In genomic region chr21:22189278-22189677, GRCh38 we compare ENCODE assay signal across 22 cellular contexts.
A peak's percentile ranks its signal among the peaks of the same experiment; 100 is the strongest.
DNase-seq lines count a peak whose midpoint lies in the region; ATAC-seq, FAIRE-seq and TF ChIP-seq lines count a peak whose summit lies in the region.
"Had no signal": no experiment of that assay in that cellular context is flagged by ENCODE, and none has a peak within 500 bp of the region (broad histone marks: within the 10 kb centered on the region; RNA-seq: fewer than 3 reads in every experiment).

No MANE protein-coding gene starts in this region.

- H3K27ac Mint-ChIP-seq in GM23338, result no peak overlapping the region
- H3K27ac Mint-ChIP-seq in activated naive CD4-positive, alpha-beta T cell treated with anti-CD3 and anti-CD28 coated beads, Interleukin-2, amount 10 ng/mL, durations not matched to agents 7 days and 5 days, result no peak overlapping the region
- H3K27ac Mint-ChIP-seq: CD14-positive monocyte; CD4-positive, alpha-beta T cell had no signal

- H4K20me1 ChIP-seq in GM23338 (replicated peaks; ENCODE audit: insufficient read depth) (no peaks in the 10 kb centered on the region), H1 (replicated peaks in 1 of 2; ENCODE audit: control insufficient read depth in 1 of 2, insufficient read depth in 2 of 2, low read length in 2 of 2) (no peaks in the 10 kb centered on the region)
- H4K20me1 ChIP-seq: BLaER1 treated with 17β-estradiol and CSF1 and Interleukin-3, amounts not matched to agents 10 nM and 100 nM had no signal

- H3K27me3 ChIP-seq in GM23338 (ENCODE audit: insufficient read depth) (no peaks in the 10 kb centered on the region), NT2/D1 (ENCODE audit: insufficient read depth, insufficient read length) (no peaks in the 10 kb centered on the region), H1 (replicated peaks in 1 of 4; ENCODE audit: control insufficient read depth in 3 of 4, extremely low read depth in 1 of 4, insufficient read depth in 3 of 4, low read length in 3 of 4) (no peaks in the 10 kb centered on the region)
- H3K27me3 ChIP-seq: BE2C; BLaER1 treated with 17β-estradiol and CSF1 and Interleukin-3, amounts not matched to agents 10 nM and 100 nM had no signal

- H3K4me3 ChIP-seq in GM23338 (no peak overlapping the region), NT2/D1 (ENCODE audit: insufficient read length, low read depth) (peak overlapping the region; percentile 49), H1 (ENCODE audit: extremely low read depth in 1 of 4, insufficient read depth in 2 of 4, low read depth in 3 of 4, low read length in 4 of 4) (no peak overlapping the region)
- H3K4me3 ChIP-seq: A549; BLaER1 treated with 17β-estradiol and CSF1 and Interleukin-3, amounts not matched to agents 10 nM and 100 nM had no signal

- no peaks in the 10 kb centered on the region for H3K79me2 ChIP-seq in GM23338 (replicated peaks; ENCODE audit: insufficient read depth)
- H3K79me2 ChIP-seq in H1 (ENCODE audit: control insufficient read depth in 1 of 2, insufficient read depth in 2 of 2, low read length in 2 of 2), result no peaks in the 10 kb centered on the region

- H3K4me1 Mint-ChIP-seq in GM23338, result no peaks in the 10 kb centered on the region
- no peaks in the 10 kb centered on the region for H3K4me1 Mint-ChIP-seq in activated naive CD4-positive, alpha-beta T cell treated with anti-CD3 and anti-CD28 coated beads, Interleukin-2, amount 10 ng/mL, durations not matched to agents 7 days and 5 days
- H3K4me1 Mint-ChIP-seq: CD14-positive monocyte, H9 had no signal

- H3K4me2 ChIP-seq in GM23338 (no peak overlapping the region), H1 (ENCODE audit: insufficient read depth in 1 of 2, low read depth in 2 of 2, low read length in 2 of 2) (no peak overlapping the region)
- H3K4me2 ChIP-seq: A549; BLaER1 treated with 17β-estradiol and CSF1 and Interleukin-3, amounts not matched to agents 10 nM and 100 nM had no signal

- H2AK5ac ChIP-seq in H1 (ENCODE audit: low read depth, low read length), result no peak overlapping the region

- no peak for TF ChIP-seq EP300 in H1 (IDR thresholded peaks at IDR 0.05; ENCODE audit: borderline replicate concordance in 1 of 2, low read depth in 2 of 2, low read length in 2 of 2)

- whole genome bisulfite sequencing in H1 (ENCODE audit: extremely low coverage in 1 of 2, insufficient coverage in 1 of 2, insufficient read length in 1 of 2, insufficient replicate concordance in 2 of 2, low coverage in 1 of 2, low lambda C conversion rate in 2 of 2, missing lambda C conversion rate in 1 of 2), 2 experiments, result 98% methylated on average over 6 of the region's 6 CpGs; no CpG with 5 or more reads in 1 of the 2 experiments

- no peak overlapping the region for H4K8ac ChIP-seq in H1 (ENCODE audit: extremely low read depth, insufficient read depth, low read length)

- H3K36me3 ChIP-seq in GM23338 (ENCODE audit: insufficient read depth), result no peaks in the 10 kb centered on the region
- peaks cover 7% of the 10 kb centered on the region for H3K36me3 ChIP-seq in NT2/D1 (ENCODE audit: insufficient read depth, insufficient read length, low read length)
- H3K36me3 ChIP-seq in H1 (ENCODE audit: control insufficient read depth in 2 of 4, insufficient read depth in 4 of 4, low read length in 3 of 4), result no peaks in the 10 kb centered on the region; a peak in 1 of 8 replicates
- H3K36me3 ChIP-seq: BE2C; BLaER1 treated with 17β-estradiol and CSF1 and Interleukin-3, amounts not matched to agents 10 nM and 100 nM had no signal

- H3K27ac ChIP-seq in GM23338 (ENCODE audit: low read depth), result no peak overlapping the region
- no peak overlapping the region for H3K27ac ChIP-seq in H1 (ENCODE audit: low read depth, low read length)
- H3K27ac ChIP-seq: A549; BLaER1 treated with 17β-estradiol and CSF1 and Interleukin-3, amounts not matched to agents 10 nM and 100 nM had no signal

- no peak overlapping the region for H3K4ac ChIP-seq in H1 (replicated peaks; ENCODE audit: insufficient read length, low read depth, low read length)

- peak overlapping the region; percentile 64 for H3K56ac ChIP-seq in H1 (replicated peaks; ENCODE audit: insufficient read length, low read depth, low read length)

- H3K9me2 ChIP-seq in GM23338 (ENCODE audit: insufficient read depth), result peaks cover 10% of the 10 kb centered on the region; the same call in 1 of the 2 replicates

- POLR2A ChIA-PET in H1 (lab: Charles Lee; ENCODE audit: partially characterized antibody), result interaction anchor here (0.7 kb wide), 1 partner anchor 14 kb away, joined by 3 read pairs; no protein-coding TSS in a partner anchor

- no peak overlapping the region for H3K23ac ChIP-seq in H1 (ENCODE audit: insufficient read length)

- no peak overlapping the region for H2BK20ac ChIP-seq in H1 (ENCODE audit: low read length)

- H2AFZ ChIP-seq in GM23338, result no peak overlapping the region
- H2AFZ ChIP-seq in H1 (ENCODE audit: low read length), result no peak overlapping the region

- H2BK12ac ChIP-seq in H1 (ENCODE audit: low read depth, low read length), result no peak overlapping the region

- H3K27me3 Mint-ChIP-seq in GM23338 (ENCODE audit: insufficient read depth, low read depth, poor library complexity), result no peaks in the 10 kb centered on the region
- H3K27me3 Mint-ChIP-seq in activated naive CD4-positive, alpha-beta T cell treated with anti-CD3 and anti-CD28 coated beads, Interleukin-2, amount 10 ng/mL, durations not matched to agents 7 days and 5 days, result no peaks in the 10 kb centered on the region
- H3K27me3 Mint-ChIP-seq: CD4-positive, alpha-beta T cell had no signal

- H2BK5ac ChIP-seq in H1 (ENCODE audit: low read depth, low read length), result no peak overlapping the region

- H3K36me3 Mint-ChIP-seq in GM23338 (ENCODE audit: low read depth), result no peaks in the 10 kb centered on the region; the same call in 2 of the 3 replicates
- no peaks in the 10 kb centered on the region for H3K36me3 Mint-ChIP-seq in activated naive CD4-positive, alpha-beta T cell treated with anti-CD3 and anti-CD28 coated beads, Interleukin-2, amount 10 ng/mL, durations not matched to agents 7 days and 5 days
- H3K36me3 Mint-ChIP-seq: CD14-positive monocyte had no signal

- no peak overlapping the region for H2BK15ac ChIP-seq in H1 (ENCODE audit: low read length)

- DNase-seq in GM23338 (ENCODE audit: low spot score) (no peak), NT2/D1 (ENCODE audit: low read depth, low spot score) (no peak), H1 (ENCODE audit: low read depth in 1 of 2, low spot score in 2 of 2) (no peak), NCI-H2081 (lab: John Stamatoyannopoulos, UW) (no peak), NCI-H1694 (lab: John Stamatoyannopoulos, UW) (no peak)
- DNase-seq in activated naive CD4-positive, alpha-beta T cell treated with anti-CD3 and anti-CD28 coated beads, Interleukin-2, amount 10 ng/mL, durations not matched to agents 7 days and 5 days, result no peak
- DNase-seq: 8988T; ACHN; AML-193; BE2C; Calu3; CD4-positive, alpha-beta T cell; COR-L47; DMS53; DMS79 treated with DMSO at 0.1 percent for 48 hours; GF-D8; H9 had no signal

- peak overlapping the region; percentile 45; the same call in 1 of the 3 replicates for H3K4me3 Mint-ChIP-seq in GM23338
- no peak overlapping the region for H3K4me3 Mint-ChIP-seq in activated naive CD4-positive, alpha-beta T cell treated with anti-CD3 and anti-CD28 coated beads, Interleukin-2, amount 10 ng/mL, durations not matched to agents 7 days and 5 days
- H3K4me3 Mint-ChIP-seq: CD14-positive monocyte; CD4-positive, alpha-beta T cell; H9 had no signal

- H3K18ac ChIP-seq in H1 (ENCODE audit: extremely low read depth, low read length), result no peak overlapping the region

- H3K14ac ChIP-seq in H1 (ENCODE audit: insufficient read length), result no peak overlapping the region

- no peak overlapping the region for H4K91ac ChIP-seq in H1 (replicated peaks; ENCODE audit: insufficient read length, low read length)

- H3K4me1 ChIP-seq in GM23338 (ENCODE audit: insufficient read depth), result no peaks in the 10 kb centered on the region
- H3K4me1 ChIP-seq in NT2/D1 (ENCODE audit: insufficient read depth, insufficient read length), result no peaks in the 10 kb centered on the region
- H3K4me1 ChIP-seq in H1 (replicated peaks in 1 of 4; ENCODE audit: control insufficient read depth in 3 of 4, insufficient read depth in 4 of 4, low read length in 3 of 4), result no peaks in the 10 kb centered on the region
- H3K4me1 ChIP-seq: A549; BE2C; BLaER1 treated with 17β-estradiol and CSF1 and Interleukin-3, amounts not matched to agents 10 nM and 100 nM had no signal

- H2BK120ac ChIP-seq in H1 (replicated peaks; ENCODE audit: low read depth, low read length), result no peak overlapping the region

- H3F3A ChIP-seq in GM23338 (replicated peaks; ENCODE audit: low read depth), result no peaks in the 10 kb centered on the region

- FAIRE-seq in H1 (lab: Jason Lieb, UNC), result no peak
- FAIRE-seq: A549, GM12891 had no signal

- H3K79me1 ChIP-seq in H1 (ENCODE audit: low read depth, low read length), result no peaks in the 10 kb centered on the region

- no peak for TF ChIP-seq POLR2A in H1 (IDR thresholded peaks at IDR 0.05; ENCODE audit: control extremely low read depth in 1 of 2, low read depth in 2 of 2, low read length in 2 of 2)

- H3K23me2 ChIP-seq in H1 (ENCODE audit: low read depth, low read length), result no peaks in the 10 kb centered on the region

- CTCF ChIA-PET in H1 (lab: Charles Lee; ENCODE audit: partially characterized antibody), result interaction anchor here (0.6 kb wide), 1 partner anchor 114 kb away, joined by 4 read pairs; no protein-coding TSS in a partner anchor
- CTCF ChIA-PET in activated naive CD4-positive, alpha-beta T cell treated with anti-CD3 and anti-CD28 coated beads, Interleukin-2, amount 10 ng/mL, durations not matched to agents 7 days and 5 days (lab: Charles Lee), result no interaction called here

- ATAC-seq in GM23338, result no peak
- ATAC-seq: A549, HCT116 had no signal

- TF ChIP-seq RAD21 in H1 (IDR thresholded peaks at IDR 0.05 in 1 of 2, conservative IDR thresholded peaks at IDR 0.05 in 1 of 2; ENCODE audit: low read depth in 2 of 2, low read length in 2 of 2), result no peak

- H3K9me3 ChIP-seq in NT2/D1 (ENCODE audit: insufficient read depth, low read length), result no peaks in the 10 kb centered on the region
- no peaks in the 10 kb centered on the region for H3K9me3 ChIP-seq in H1 (ENCODE audit: insufficient read depth in 2 of 2, low read depth in 1 of 2, low read length in 1 of 2)
- H3K9me3 ChIP-seq: A549, BE2C had no signal

- H3K9ac ChIP-seq in NT2/D1 (ENCODE audit: insufficient read length, low read depth) (no peak overlapping the region), H1 (replicated peaks in 1 of 4; ENCODE audit: extremely low read depth in 1 of 4, low read depth in 3 of 4, low read length in 3 of 4) (no peak overlapping the region)
- H3K9ac ChIP-seq: BLaER1 treated with 17β-estradiol and CSF1 and Interleukin-3, amounts not matched to agents 10 nM and 100 nM had no signal

- H4K5ac ChIP-seq in H1 (ENCODE audit: insufficient read length, low read depth, low read length), result no peak overlapping the region

- TF ChIP-seq CTCF in GM23338 (conservative IDR thresholded peaks at IDR 0.05; ENCODE audit: low read depth in 2 of 2) (no peak), H1 (IDR thresholded peaks at IDR 0.05; ENCODE audit: control extremely low read depth in 1 of 3, insufficient read depth in 1 of 3, low read depth in 1 of 3, low read length in 3 of 3) (no peak)

- H3K9me3 Mint-ChIP-seq in GM23338, result peaks cover 4% of the 10 kb centered on the region; the same call in 2 of the 3 replicates
- no peaks in the 10 kb centered on the region for H3K9me3 Mint-ChIP-seq in activated naive CD4-positive, alpha-beta T cell treated with anti-CD3 and anti-CD28 coated beads, Interleukin-2, amount 10 ng/mL, durations not matched to agents 7 days and 5 days
- H3K9me3 Mint-ChIP-seq: CD4-positive, alpha-beta T cell; H9 had no signal
